Comparison of ENCODE assay signal across 15 cellular contexts in genomic region chrX:23610491-23610890, GRCh38. TPM values are rescaled to one million over a fixed set of nuclear protein-coding genes. Genes with fewer than 3 reads are reported as not detected.
DNase-seq lines count a peak whose midpoint lies in the region.
"Had no signal": no experiment of that assay in that cellular context is flagged by ENCODE, and none has a peak within 500 bp of the region (broad histone marks: within the 10 kb centered on the region; RNA-seq: fewer than 3 reads in every experiment).

No MANE protein-coding gene starts in this region.

- DNase-seq in A172 (ENCODE audit: low spot score) (peak; percentile 21), HT1080 (ENCODE audit: low read depth) (peak; percentile 43), SK-MEL-5 (ENCODE audit: low read depth, low spot score) (peak; percentile 55), foreskin melanocyte (peak; percentile 77), cerebellar cortex (ENCODE audit: low spot score) (no peak), NCI-H2081 (lab: John Stamatoyannopoulos, UW) (no peak), NCI-H2196 treated with DMSO at 0.1 percent for 48 hours (lab: John Stamatoyannopoulos, UW; ENCODE audit: unreplicated experiment) (no peak), DMS53 (lab: John Stamatoyannopoulos, UW) (no peak)
- DNase-seq: 8988T; H7; MG63; NCI-H1092 treated with DMSO at 0.1 percent for 48 hours; NCI-H1694; NCI-H526 treated with DMSO at 0.1 percent for 48 hours; NK-92 treated with Interleukin-12 subunit alpha and Interleukin-12 subunit beta, amount 100 ng/mL, for 24 hours had no signal

- in situ Hi-C loops in SK-MEL-5 (cut with HindIII; ENCODE audit: low pct_unique_long_range_greater_than_20kb, low sequenced_read_pairs), result no loop called here

RNA-seq across cellular contexts. Expression of gene PRDX4, which starts 56.8 kb away (rescaled TPM):
- total RNA-seq in A172 (2014; rRNA removed; shearing (Covaris generic)), result 324 and 330 TPM in 2 replicates
- total RNA-seq in HT1080 (2014; rRNA removed; shearing (Covaris generic)), result 113 and 158 TPM in 2 replicates
- polyA plus RNA-seq in HT1080 (2015; cell fraction: cytosol; rRNA removed), result 134 and 157 TPM in 2 replicates
- 70.7 and 80.5 TPM in 2 replicates for polyA plus RNA-seq in HT1080 (2015; cell fraction: nucleus; rRNA removed)
- 411 and 415 TPM in 2 replicates for total RNA-seq in SK-MEL-5 (2014; rRNA removed; shearing (Covaris generic))
- polyA plus RNA-seq in SK-MEL-5 (2015; cell fraction: cytosol; rRNA removed), result 402 and 471 TPM in 2 replicates
- 40.9 and 57.7 TPM in 2 replicates for polyA plus RNA-seq in SK-MEL-5 (2015; cell fraction: nucleus; rRNA removed)

Comparison
In these comparisons a context has a peak if more than half of its experiments do, and no peak if none do; other contexts are left out.
1. DNase-seq: peak in A172 (single experiment), HT1080 (single experiment), SK-MEL-5 (single experiment) and foreskin melanocyte (single experiment); none in cerebellar cortex (single experiment), NCI-H2081 (0 of 2), NCI-H2196 treated with DMSO at 0.1 percent for 48 hours (single experiment) and DMS53 (single experiment).